In genomic region chr5:82413302-82414042, GRCh38 we compare ENCODE assay signal across 13 cellular contexts.
A peak's percentile ranks its signal among the peaks of the same experiment; 100 is the strongest.
DNase-seq lines count a peak whose midpoint lies in the region; ATAC-seq, FAIRE-seq and TF ChIP-seq lines count a peak whose summit lies in the region.
"Had no signal": no experiment of that assay in that cellular context is flagged by ENCODE, and none has a peak within 500 bp of the region (broad histone marks: within the 10 kb centered on the region; RNA-seq: fewer than 3 reads in every experiment).

No MANE protein-coding gene starts in this region.

- H2BK20ac ChIP-seq in H1 (ENCODE audit: low read length) = no peak overlapping the region

- no peak for FAIRE-seq in H1 (lab: Jason Lieb, UNC)
- FAIRE-seq: H54 had no signal

- H3K4me3 ChIP-seq in DND-41 (ENCODE audit: low read depth in 1 of 2, low read length in 2 of 2) (no peak overlapping the region), PC-3 (ENCODE audit: low read length) (no peak overlapping the region), H1 (ENCODE audit: extremely low read depth in 1 of 4, insufficient read depth in 2 of 4, low read depth in 3 of 4, low read length in 4 of 4) (no peak overlapping the region), ovary (no peak overlapping the region)

- H2BK12ac ChIP-seq in H1 (ENCODE audit: low read depth, low read length) = no peak overlapping the region

- no peaks in the 10 kb centered on the region for H3K23me2 ChIP-seq in H1 (ENCODE audit: low read depth, low read length)

- CTCF ChIA-PET in PC-3 (lab: Charles Lee) = no interaction called here
- CTCF ChIA-PET in H1 (lab: Charles Lee; ENCODE audit: partially characterized antibody) = interaction anchor here (1.0 to 1.2 kb wide), 3 partner anchors 52 to 81 kb away, joined by 3 to 5 read pairs (median 3); no protein-coding TSS in a partner anchor

- peak overlapping the region; percentile 69 for H3K27ac ChIP-seq in DND-41 (ENCODE audit: low read length)
- H3K27ac ChIP-seq in PC-3 (ENCODE audit: low read length) = peak overlapping the region; percentile 74
- no peak overlapping the region for H3K27ac ChIP-seq in H1 (ENCODE audit: low read depth, low read length)
- no peak overlapping the region for H3K27ac ChIP-seq in ovary

- no peak overlapping the region for H3K14ac ChIP-seq in H1 (ENCODE audit: insufficient read length)

- TF ChIP-seq POLR2A in H1 (IDR thresholded peaks at IDR 0.05; ENCODE audit: control extremely low read depth in 1 of 2, low read depth in 2 of 2, low read length in 2 of 2) (no peak), ovary (IDR thresholded peaks at IDR 0.05) (no peak)

- H4K5ac ChIP-seq in H1 (ENCODE audit: insufficient read length, low read depth, low read length) = no peak overlapping the region

- no peak overlapping the region for H3K23ac ChIP-seq in H1 (ENCODE audit: insufficient read length)

- H3K4me1 ChIP-seq in DND-41 (ENCODE audit: insufficient read depth, low read length) = peaks cover 40% of the 10 kb centered on the region
- H3K4me1 ChIP-seq in PC-3 (ENCODE audit: insufficient read depth, low read length) = peaks cover 17% of the 10 kb centered on the region
- H3K4me1 ChIP-seq in H1 (replicated peaks in 1 of 4; ENCODE audit: control insufficient read depth in 3 of 4, insufficient read depth in 4 of 4, low read length in 3 of 4) = no peaks in the 10 kb centered on the region
- H3K4me1 ChIP-seq in ovary (ENCODE audit: insufficient read depth) = peaks cover 2% of the 10 kb centered on the region

- H4K20me1 ChIP-seq in DND-41 (ENCODE audit: insufficient read depth, low read length) = no peaks in the 10 kb centered on the region
- no peaks in the 10 kb centered on the region for H4K20me1 ChIP-seq in PC-3 (ENCODE audit: low read length)
- no peaks in the 10 kb centered on the region for H4K20me1 ChIP-seq in H1 (replicated peaks in 1 of 2; ENCODE audit: control insufficient read depth in 1 of 2, insufficient read depth in 2 of 2, low read length in 2 of 2)

- H3K27me3 ChIP-seq in DND-41 (ENCODE audit: insufficient read depth, low read length, poor library complexity) = no peaks in the 10 kb centered on the region
- H3K27me3 ChIP-seq in PC-3 (ENCODE audit: low read length) = no peaks in the 10 kb centered on the region
- no peaks in the 10 kb centered on the region for H3K27me3 ChIP-seq in H1 (replicated peaks in 1 of 4; ENCODE audit: control insufficient read depth in 3 of 4, extremely low read depth in 1 of 4, insufficient read depth in 3 of 4, low read length in 3 of 4)
- H3K27me3 ChIP-seq in ovary = no peaks in the 10 kb centered on the region

- whole genome bisulfite sequencing in H1 (ENCODE audit: extremely low coverage in 1 of 2, insufficient coverage in 1 of 2, insufficient read length in 1 of 2, insufficient replicate concordance in 2 of 2, low coverage in 1 of 2, low lambda C conversion rate in 2 of 2, missing lambda C conversion rate in 1 of 2), 2 experiments = 73% methylated on average over 7 of the region's 7 CpGs; no CpG with 5 or more reads in 1 of the 2 experiments
- WGBS in ovary, 3 donors = 33 to 45% (median 38%) methylated on average over 7 of the region's 7 CpGs

- H3K36me3 ChIP-seq in DND-41 (ENCODE audit: insufficient read depth, low read length) (no peaks in the 10 kb centered on the region), PC-3 (ENCODE audit: low read depth, low read length) (no peaks in the 10 kb centered on the region), H1 (ENCODE audit: control insufficient read depth in 2 of 4, insufficient read depth in 4 of 4, low read length in 3 of 4) (no peaks in the 10 kb centered on the region), ovary (no peaks in the 10 kb centered on the region)

- TF ChIP-seq EP300 in H1 (IDR thresholded peaks at IDR 0.05; ENCODE audit: borderline replicate concordance in 1 of 2, low read depth in 2 of 2, low read length in 2 of 2) (no peak), ovary (IDR thresholded peaks at IDR 0.05) (no peak)

- TF ChIP-seq RAD21 in H1 (IDR thresholded peaks at IDR 0.05 in 1 of 2, conservative IDR thresholded peaks at IDR 0.05 in 1 of 2; ENCODE audit: low read depth in 2 of 2, low read length in 2 of 2) = no peak

- H3K79me2 ChIP-seq in DND-41 (ENCODE audit: insufficient read depth, low read length) (no peaks in the 10 kb centered on the region), PC-3 (ENCODE audit: low read length) (no peaks in the 10 kb centered on the region), H1 (ENCODE audit: control insufficient read depth in 1 of 2, insufficient read depth in 2 of 2, low read length in 2 of 2) (no peaks in the 10 kb centered on the region)

- H3K9ac ChIP-seq in DND-41 (ENCODE audit: low read depth, low read length) (peak overlapping the region; percentile 10; the same call in 1 of the 2 replicates), PC-3 (ENCODE audit: low read length) (peak overlapping the region; percentile 19; the same call in 1 of the 2 replicates), H1 (replicated peaks in 1 of 4; ENCODE audit: extremely low read depth in 1 of 4, low read depth in 3 of 4, low read length in 3 of 4) (no peak overlapping the region)

- H2BK15ac ChIP-seq in H1 (ENCODE audit: low read length) = no peak overlapping the region

- ATAC-seq in DND-41 (ENCODE audit: insufficient read depth, low read depth) (peak; percentile 62), PC-3 (no peak), omental fat pad (ENCODE audit: low FRiP score) (peak; percentile 56), left lobe of liver (no peak), HG02973 (IDR thresholded peaks at IDR 0.05; ENCODE audit: unreplicated experiment) (no peak)
- ATAC-seq: stimulated activated naive CD8-positive, alpha-beta T cell treated with anti-CD3 and anti-CD28 coated beads, Interleukin-15, amount 100 ng/mL, for 72 hours had no signal

- POLR2A ChIA-PET in PC-3 (lab: Charles Lee; ENCODE audit: unreplicated experiment) = no interaction called here
- POLR2A ChIA-PET in H1 (lab: Charles Lee; ENCODE audit: partially characterized antibody) = no interaction called here

- H3K18ac ChIP-seq in H1 (ENCODE audit: extremely low read depth, low read length) = no peak overlapping the region

- intact Hi-C loops in PC-3 (cut with micrococcal nuclease) (no loop called here), ovary (cut with DNase I) (no loop called here)

- H3K56ac ChIP-seq in H1 (replicated peaks; ENCODE audit: insufficient read length, low read depth, low read length) = no peak overlapping the region

- no peak overlapping the region for H4K91ac ChIP-seq in H1 (replicated peaks; ENCODE audit: insufficient read length, low read length)

- H2BK5ac ChIP-seq in H1 (ENCODE audit: low read depth, low read length) = no peak overlapping the region

- H2AK5ac ChIP-seq in H1 (ENCODE audit: low read depth, low read length) = no peak overlapping the region

- TF ChIP-seq CTCF in DND-41 (IDR thresholded peaks at IDR 0.05; ENCODE audit: borderline replicate concordance, extremely low read depth, low read length, poor library complexity, severe bottlenecking) (no peak), PC-3 (conservative IDR thresholded peaks at IDR 0.05; ENCODE audit: low read depth, low read length) (no peak), H1 (IDR thresholded peaks at IDR 0.05; ENCODE audit: control extremely low read depth in 1 of 3, insufficient read depth in 1 of 3, low read depth in 1 of 3, low read length in 3 of 3) (no peak), omental fat pad (IDR thresholded peaks at IDR 0.05) (no peak), ovary (IDR thresholded peaks at IDR 0.05) (no peak)

- no peak overlapping the region for H2AFZ ChIP-seq in DND-41 (ENCODE audit: low read depth, low read length)
- no peak overlapping the region for H2AFZ ChIP-seq in PC-3 (ENCODE audit: low read length)
- H2AFZ ChIP-seq in H1 (ENCODE audit: low read length) = no peak overlapping the region

- H3K9me2 ChIP-seq in PC-3 (replicated peaks; ENCODE audit: low read length) = no peaks in the 10 kb centered on the region

- no peak overlapping the region for H2BK120ac ChIP-seq in H1 (replicated peaks; ENCODE audit: low read depth, low read length)

- no peaks in the 10 kb centered on the region for H3K79me1 ChIP-seq in H1 (ENCODE audit: low read depth, low read length)

- H3K4ac ChIP-seq in H1 (replicated peaks; ENCODE audit: insufficient read length, low read depth, low read length) = no peak overlapping the region

- H4K8ac ChIP-seq in H1 (ENCODE audit: extremely low read depth, insufficient read depth, low read length) = no peak overlapping the region

- H3F3A ChIP-seq in PC-3 (ENCODE audit: low read length, unreplicated experiment) = no peaks in the 10 kb centered on the region

- DNase-seq in DND-41 (no peak), PC-3 (peak; percentile 62), H1 (ENCODE audit: low read depth in 1 of 2, low spot score in 2 of 2) (no peak), omental fat pad (ENCODE audit: low spot score) (no peak), left lobe of liver (ENCODE audit: low spot score) (no peak), ovary (no peak)
- no peak for DNase-seq in activated CD4-positive, alpha-beta T cell treated with anti-CD3 and anti-CD28 coated beads, Interleukin-2, amount 50 U/mL, for 48 hours
- DNase-seq: activated T-cell treated with anti-CD3 and anti-CD28 coated beads for 4 hours; Caco-2; stimulated activated CD4-positive, alpha-beta T cell treated with anti-CD3 and anti-CD28 coated beads, Interleukin-12 subunit alpha, Interleukin-12 subunit beta, amount 100 ng/mL, for 4 hours; stimulated activated naive CD8-positive, alpha-beta T cell treated with anti-CD3 and anti-CD28 coated beads, Interleukin-15, amount 100 ng/mL, for 72 hours had no signal

- H3K9me3 ChIP-seq in DND-41 (ENCODE audit: insufficient read depth, low read length, severe bottlenecking) (no peaks in the 10 kb centered on the region), PC-3 (ENCODE audit: low read length) (no peaks in the 10 kb centered on the region), H1 (ENCODE audit: insufficient read depth in 2 of 2, low read depth in 1 of 2, low read length in 1 of 2) (no peaks in the 10 kb centered on the region), ovary (no peaks in the 10 kb centered on the region)
- H3K9me3 ChIP-seq: Caco-2 had no signal

- no peak overlapping the region for H3K4me2 ChIP-seq in DND-41 (ENCODE audit: insufficient read depth, low read length)
- H3K4me2 ChIP-seq in PC-3 (ENCODE audit: low read length) = no peak overlapping the region
- H3K4me2 ChIP-seq in H1 (ENCODE audit: insufficient read depth in 1 of 2, low read depth in 2 of 2, low read length in 2 of 2) = no peak overlapping the region

- no TSS peak for BruUV-seq in PC-3 (replicated peaks; lab: Mats Ljungman, UMichigan)

TF ChIP-seq in H1, 55 proteins besides CTCF, POLR2A, EP300 and RAD21:
- peak; percentile 21; the same call in 1 of the 2 replicates for TF ChIP-seq CEBPB (IDR thresholded peaks at IDR 0.05; ENCODE audit: low read depth, low read length)
- TF ChIP-seq KDM4A (IDR thresholded peaks at IDR 0.05; ENCODE audit: low read depth, low read length, severe bottlenecking) = no peak

Comparison
In these comparisons a context has a peak if more than half of its experiments do, and no peak if none do; other contexts are left out.
1. ATAC-seq: peak in DND-41 (single experiment) and omental fat pad (single experiment); none in PC-3 (single experiment), left lobe of liver (single experiment) and HG02973 (single experiment).
2. H3K27ac ChIP-seq: peak in DND-41 (single experiment) and PC-3 (single experiment); none in H1 (single experiment) and ovary (0 of 2).
3. H3K9ac ChIP-seq: peak in DND-41 (single experiment) and PC-3 (single experiment); none in H1 (0 of 4).